In the genomic region with DNA sequence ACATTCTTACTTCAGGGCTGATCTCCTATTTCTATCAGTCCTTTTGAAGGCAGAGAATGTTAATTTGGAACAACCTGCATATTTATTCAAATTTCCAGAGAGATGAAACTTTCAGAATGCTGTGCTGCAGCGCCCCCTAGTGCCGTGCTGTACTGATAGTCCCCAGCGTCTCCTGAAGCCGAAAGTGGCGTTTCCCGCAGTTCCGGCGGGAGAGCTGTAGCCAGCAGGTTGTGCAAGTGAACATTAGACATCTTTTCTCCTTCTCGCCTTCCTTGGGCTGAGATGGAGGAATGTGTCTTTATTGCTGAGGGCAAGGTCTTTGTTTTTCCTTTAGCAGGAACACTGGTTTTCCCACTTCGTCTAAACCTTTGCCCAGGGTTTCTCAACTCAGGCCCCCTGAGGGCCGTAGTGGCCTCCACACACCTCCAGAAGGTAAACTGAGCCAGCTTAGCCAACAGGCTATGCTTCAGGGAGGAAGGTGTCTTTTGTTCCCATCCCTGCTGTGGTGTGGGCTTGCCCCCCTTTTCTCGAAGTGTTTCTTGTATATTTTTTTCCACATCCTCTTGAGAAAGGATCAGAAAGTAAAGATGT, we compare ENCODE assay signal across 1 cellular context.
TF ChIP-seq lines count a peak whose summit lies in the region.

No MANE protein-coding gene starts in this region.

TF ChIP-seq in SK-N-SH treated with all-trans-retinoic acid at 6 μM for 48 hours, 23 proteins besides CTCF, POLR2A, EP300 and RAD21 (continued from another document):
- TF ChIP-seq, protein P1, sequence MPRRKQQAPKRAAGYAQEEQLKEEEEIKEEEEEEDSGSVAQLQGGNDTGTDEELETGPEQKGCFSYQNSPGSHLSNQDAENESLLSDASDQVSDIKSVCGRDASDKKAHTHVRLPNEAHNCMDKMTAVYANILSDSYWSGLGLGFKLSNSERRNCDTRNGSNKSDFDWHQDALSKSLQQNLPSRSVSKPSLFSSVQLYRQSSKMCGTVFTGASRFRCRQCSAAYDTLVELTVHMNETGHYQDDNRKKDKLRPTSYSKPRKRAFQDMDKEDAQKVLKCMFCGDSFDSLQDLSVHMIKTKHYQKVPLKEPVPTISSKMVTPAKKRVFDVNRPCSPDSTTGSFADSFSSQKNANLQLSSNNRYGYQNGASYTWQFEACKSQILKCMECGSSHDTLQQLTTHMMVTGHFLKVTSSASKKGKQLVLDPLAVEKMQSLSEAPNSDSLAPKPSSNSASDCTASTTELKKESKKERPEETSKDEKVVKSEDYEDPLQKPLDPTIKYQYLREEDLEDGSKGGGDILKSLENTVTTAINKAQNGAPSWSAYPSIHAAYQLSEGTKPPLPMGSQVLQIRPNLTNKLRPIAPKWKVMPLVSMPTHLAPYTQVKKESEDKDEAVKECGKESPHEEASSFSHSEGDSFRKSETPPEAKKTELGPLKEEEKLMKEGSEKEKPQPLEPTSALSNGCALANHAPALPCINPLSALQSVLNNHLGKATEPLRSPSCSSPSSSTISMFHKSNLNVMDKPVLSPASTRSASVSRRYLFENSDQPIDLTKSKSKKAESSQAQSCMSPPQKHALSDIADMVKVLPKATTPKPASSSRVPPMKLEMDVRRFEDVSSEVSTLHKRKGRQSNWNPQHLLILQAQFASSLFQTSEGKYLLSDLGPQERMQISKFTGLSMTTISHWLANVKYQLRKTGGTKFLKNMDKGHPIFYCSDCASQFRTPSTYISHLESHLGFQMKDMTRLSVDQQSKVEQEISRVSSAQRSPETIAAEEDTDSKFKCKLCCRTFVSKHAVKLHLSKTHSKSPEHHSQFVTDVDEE (CRISPR knock-in tag; IDR thresholded peaks at IDR 0.05) = no peak
- TF ChIP-seq GLIS3 (CRISPR knock-in tag; IDR thresholded peaks at IDR 0.05) (no peak), ZNF565 (CRISPR knock-in tag; conservative IDR thresholded peaks at IDR 0.05; ENCODE audit: low read depth) (no peak)
- TF ChIP-seq, protein P2, sequence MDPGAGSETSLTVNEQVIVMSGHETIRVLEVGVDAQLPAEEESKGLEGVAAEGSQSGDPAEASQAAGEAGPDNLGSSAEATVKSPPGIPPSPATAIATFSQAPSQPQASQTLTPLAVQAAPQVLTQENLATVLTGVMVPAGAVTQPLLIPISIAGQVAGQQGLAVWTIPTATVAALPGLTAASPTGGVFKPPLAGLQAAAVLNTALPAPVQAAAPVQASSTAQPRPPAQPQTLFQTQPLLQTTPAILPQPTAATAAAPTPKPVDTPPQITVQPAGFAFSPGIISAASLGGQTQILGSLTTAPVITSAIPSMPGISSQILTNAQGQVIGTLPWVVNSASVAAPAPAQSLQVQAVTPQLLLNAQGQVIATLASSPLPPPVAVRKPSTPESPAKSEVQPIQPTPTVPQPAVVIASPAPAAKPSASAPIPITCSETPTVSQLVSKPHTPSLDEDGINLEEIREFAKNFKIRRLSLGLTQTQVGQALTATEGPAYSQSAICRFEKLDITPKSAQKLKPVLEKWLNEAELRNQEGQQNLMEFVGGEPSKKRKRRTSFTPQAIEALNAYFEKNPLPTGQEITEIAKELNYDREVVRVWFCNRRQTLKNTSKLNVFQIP (CRISPR knock-in tag; IDR thresholded peaks at IDR 0.05; ENCODE audit: borderline replicate concordance, low read depth) = no peak
- TF ChIP-seq, protein P3, sequence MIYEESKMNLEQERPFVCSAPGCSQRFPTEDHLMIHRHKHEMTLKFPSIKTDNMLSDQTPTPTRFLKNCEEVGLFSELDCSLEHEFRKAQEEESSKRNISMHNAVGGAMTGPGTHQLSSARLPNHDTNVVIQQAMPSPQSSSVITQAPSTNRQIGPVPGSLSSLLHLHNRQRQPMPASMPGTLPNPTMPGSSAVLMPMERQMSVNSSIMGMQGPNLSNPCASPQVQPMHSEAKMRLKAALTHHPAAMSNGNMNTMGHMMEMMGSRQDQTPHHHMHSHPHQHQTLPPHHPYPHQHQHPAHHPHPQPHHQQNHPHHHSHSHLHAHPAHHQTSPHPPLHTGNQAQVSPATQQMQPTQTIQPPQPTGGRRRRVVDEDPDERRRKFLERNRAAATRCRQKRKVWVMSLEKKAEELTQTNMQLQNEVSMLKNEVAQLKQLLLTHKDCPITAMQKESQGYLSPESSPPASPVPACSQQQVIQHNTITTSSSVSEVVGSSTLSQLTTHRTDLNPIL (CRISPR knock-in tag; IDR thresholded peaks at IDR 0.05; ENCODE audit: low read depth) = no peak
- TF ChIP-seq, protein P4, sequence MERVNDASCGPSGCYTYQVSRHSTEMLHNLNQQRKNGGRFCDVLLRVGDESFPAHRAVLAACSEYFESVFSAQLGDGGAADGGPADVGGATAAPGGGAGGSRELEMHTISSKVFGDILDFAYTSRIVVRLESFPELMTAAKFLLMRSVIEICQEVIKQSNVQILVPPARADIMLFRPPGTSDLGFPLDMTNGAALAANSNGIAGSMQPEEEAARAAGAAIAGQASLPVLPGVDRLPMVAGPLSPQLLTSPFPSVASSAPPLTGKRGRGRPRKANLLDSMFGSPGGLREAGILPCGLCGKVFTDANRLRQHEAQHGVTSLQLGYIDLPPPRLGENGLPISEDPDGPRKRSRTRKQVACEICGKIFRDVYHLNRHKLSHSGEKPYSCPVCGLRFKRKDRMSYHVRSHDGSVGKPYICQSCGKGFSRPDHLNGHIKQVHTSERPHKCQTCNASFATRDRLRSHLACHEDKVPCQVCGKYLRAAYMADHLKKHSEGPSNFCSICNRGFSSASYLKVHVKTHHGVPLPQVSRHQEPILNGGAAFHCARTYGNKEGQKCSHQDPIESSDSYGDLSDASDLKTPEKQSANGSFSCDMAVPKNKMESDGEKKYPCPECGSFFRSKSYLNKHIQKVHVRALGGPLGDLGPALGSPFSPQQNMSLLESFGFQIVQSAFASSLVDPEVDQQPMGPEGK (CRISPR knock-in tag; IDR thresholded peaks at IDR 0.05; ENCODE audit: borderline replicate concordance) = no peak
